In the genomic region with DNA sequence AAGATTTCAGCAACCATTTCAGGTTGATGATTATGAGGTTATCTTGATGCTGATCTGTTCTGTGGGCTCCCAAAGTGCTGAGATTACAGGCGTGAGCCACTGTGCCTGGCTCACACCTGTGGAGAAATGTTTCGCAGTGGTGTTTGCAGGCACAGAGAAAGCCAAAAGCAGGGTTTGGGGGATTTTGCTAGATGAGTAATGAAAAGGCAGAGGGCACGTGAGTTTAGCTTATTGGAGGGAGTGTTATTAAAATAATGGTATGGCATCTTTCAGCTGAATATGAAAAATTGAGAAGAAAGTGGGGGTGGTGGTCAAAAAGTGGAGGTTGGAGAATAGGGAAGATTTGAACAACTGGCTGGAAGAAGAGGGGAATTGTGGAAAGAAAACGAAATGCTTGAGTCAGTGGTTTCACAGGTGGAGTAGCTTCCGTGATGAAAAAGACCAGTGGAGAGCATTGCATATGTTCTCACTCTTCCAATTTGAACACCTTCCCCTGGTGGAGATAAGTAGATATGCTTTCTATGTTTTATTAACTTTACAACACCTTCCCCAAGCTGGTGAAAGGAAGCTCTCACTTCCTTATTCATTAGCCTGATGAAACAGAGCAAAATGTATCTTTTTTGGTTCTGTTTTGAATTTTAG, we compare ENCODE assay signal across 9 cellular contexts. TPM values are rescaled to one million over a fixed set of nuclear protein-coding genes. Genes with fewer than 3 reads are reported as not detected.
A peak's percentile ranks its signal among the peaks of the same experiment; 100 is the strongest.
DNase-seq lines count a peak whose midpoint lies in the region; ATAC-seq and TF ChIP-seq lines count a peak whose summit lies in the region.
"Had no signal": no experiment of that assay in that cellular context is flagged by ENCODE, and none has a peak within 500 bp of the region (broad histone marks: within the 10 kb centered on the region; RNA-seq: fewer than 3 reads in every experiment).

No MANE protein-coding gene starts in this region.

- ATAC-seq in GM21360 (IDR thresholded peaks at IDR 0.05; ENCODE audit: unreplicated experiment) = peak; percentile 30
- peak; percentile 64 to 76 for ATAC-seq in activated naive CD4-positive, alpha-beta T cell treated with anti-CD3 and anti-CD28 coated beads, Interleukin-2, amount 50 U/mL, for 72 hours
- ATAC-seq in sciatic nerve = no peak
- ATAC-seq: K562 had no signal

- H3K4me3 ChIP-seq in MG63 = no peak overlapping the region
- H3K4me3 ChIP-seq: K562 had no signal

- H3K9me3 ChIP-seq in MG63 = no peaks in the 10 kb centered on the region

- H3K9me3 Mint-ChIP-seq in IgD-negative memory B cell = no peaks in the 10 kb centered on the region
- no peaks in the 10 kb centered on the region for H3K9me3 Mint-ChIP-seq in activated naive CD4-positive, alpha-beta T cell treated with anti-CD3 and anti-CD28 coated beads, Interleukin-2, amount 50 U/mL, for 72 hours

- CTCF ChIA-PET in GM10248 (lab: Yijun Ruan, JAX) = interaction anchor here (1.0 to 1.5 kb wide), 8 partner anchors 9 to 225 kb away, joined by 3 to 5 read pairs (median 3); no protein-coding TSS in a partner anchor

- H3K36me3 Mint-ChIP-seq in IgD-negative memory B cell = no peaks in the 10 kb centered on the region
- H3K36me3 Mint-ChIP-seq in activated naive CD4-positive, alpha-beta T cell treated with anti-CD3 and anti-CD28 coated beads, Interleukin-2, amount 50 U/mL, for 72 hours = no peaks in the 10 kb centered on the region

- DNase-seq in GM10248 (ENCODE audit: extremely low spot score) (peak; percentile 40), NCI-H524 (lab: John Stamatoyannopoulos, UW) (no peak), MG63 (no peak), NCI-H2196 (lab: John Stamatoyannopoulos, UW; ENCODE audit: unreplicated experiment) (no peak), sciatic nerve (ENCODE audit: low spot score) (no peak)
- DNase-seq in activated naive CD4-positive, alpha-beta T cell treated with anti-CD3 and anti-CD28 coated beads, Interleukin-2, amount 50 U/mL, for 72 hours (ENCODE audit: low spot score in 2 of 2) = peak in 1 of 2 donors; percentile 12

- H3K27me3 Mint-ChIP-seq in IgD-negative memory B cell = peaks cover 9% of the 10 kb centered on the region

- H3K4me3 Mint-ChIP-seq in IgD-negative memory B cell = peak overlapping the region; percentile 80 to 91 (median 86)

- POLR2A ChIA-PET in GM10248 (lab: Yijun Ruan, JAX) = interaction anchor here (0.6 kb wide), 1 partner anchor 933 kb away, joined by 7 read pairs; no protein-coding TSS in a partner anchor

- H3K27ac Mint-ChIP-seq in IgD-negative memory B cell = peak overlapping the region; percentile 4 to 84 (median 68)
- H3K27ac Mint-ChIP-seq in activated naive CD4-positive, alpha-beta T cell treated with anti-CD3 and anti-CD28 coated beads, Interleukin-2, amount 50 U/mL, for 72 hours = peak overlapping the region; percentile 53 to 90

- H3K27me3 ChIP-seq in MG63 = no peaks in the 10 kb centered on the region

- intact Hi-C loops in sciatic nerve (cut with DNase I) = no loop called here

- peaks cover 20 to 25% (median 22%) of the 10 kb centered on the region in 3 donors for H3K4me1 Mint-ChIP-seq in IgD-negative memory B cell

- no peaks in the 10 kb centered on the region for H3K36me3 ChIP-seq in MG63

- no peak for TF ChIP-seq CTCF in GM10248 (IDR thresholded peaks at IDR 0.05; ENCODE audit: control extremely low read depth, extremely low read depth, low read depth, missing control alignments)

RNA-seq across cellular contexts. Expression of gene CHST7, which starts 1.1 kb away (rescaled TPM):
- polyA plus RNA-seq in IgD-negative memory B cell = 4.0 TPM
- 1 to 10 TPM; 1.4 to 2.0 TPM for total RNA-seq in activated naive CD4-positive, alpha-beta T cell treated with anti-CD3 and anti-CD28 coated beads, Interleukin-2, amount 50 U/mL, for 72 hours
- 2.4 and 5.1 TPM in 2 replicates for total RNA-seq in MG63 (2014; rRNA removed; shearing (Covaris generic); ENCODE audit: low replicate concordance)
- 7.0 TPM for total RNA-seq in sciatic nerve

RNA-seq across cellular contexts. Expression of gene ZNF674, which starts 27.2 kb away (rescaled TPM):
- polyA plus RNA-seq in IgD-negative memory B cell = 0.23 TPM
- total RNA-seq in activated naive CD4-positive, alpha-beta T cell treated with anti-CD3 and anti-CD28 coated beads, Interleukin-2, amount 50 U/mL, for 72 hours = 1 to 10 TPM; 2.3 to 3.1 TPM
- total RNA-seq in MG63 (2014; rRNA removed; shearing (Covaris generic); ENCODE audit: low replicate concordance) = 5.5 and 6.4 TPM in 2 replicates
- 6.6 TPM for total RNA-seq in sciatic nerve
